Comparison of ENCODE assay signal across 28 cellular contexts in the genomic region with DNA sequence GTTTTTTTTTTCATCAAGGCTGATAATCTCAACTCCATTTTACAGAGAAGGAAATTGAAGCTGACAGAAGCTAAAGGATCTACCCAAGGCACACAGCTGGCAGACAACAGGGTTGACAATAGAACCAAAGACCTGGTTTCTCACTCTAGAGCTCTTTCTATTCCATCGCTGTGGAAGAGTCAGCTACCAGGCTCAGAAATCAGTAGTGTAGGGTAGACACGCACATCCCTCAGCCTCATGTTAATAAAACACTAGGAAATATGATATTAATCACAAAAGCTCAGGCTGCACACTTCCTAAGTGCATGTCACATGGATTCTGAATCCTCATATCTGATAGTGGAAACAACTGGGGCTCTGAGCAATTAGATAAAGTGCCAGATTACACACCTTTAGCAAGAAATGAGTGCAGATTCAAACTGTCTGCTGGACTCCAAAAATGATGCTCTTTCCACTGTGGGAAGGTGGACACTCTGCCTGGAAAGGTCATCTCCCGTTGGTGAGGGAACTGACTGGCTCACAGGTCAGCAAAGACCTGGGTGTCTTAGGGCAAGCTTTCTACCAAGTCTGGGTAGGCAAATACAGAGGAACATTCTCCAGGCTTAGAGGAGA.
DNase-seq lines count a peak whose midpoint lies in the region; ATAC-seq, FAIRE-seq and TF ChIP-seq lines count a peak whose summit lies in the region.
"Had no signal": no experiment of that assay in that cellular context is flagged by ENCODE, and none has a peak within 500 bp of the region (broad histone marks: within the 10 kb centered on the region; RNA-seq: fewer than 3 reads in every experiment).

No MANE protein-coding gene starts in this region.

- FAIRE-seq in keratinocyte (lab: Jason Lieb, UNC), result no peak
- FAIRE-seq in H54 (lab: Jason Lieb, UNC), result no peak

- H3K9me3 ChIP-seq in keratinocyte (ENCODE audit: control insufficient read depth, low read depth, low read length), result no peaks in the 10 kb centered on the region
- no peaks in the 10 kb centered on the region for H3K9me3 ChIP-seq in gastrocnemius medialis
- H3K9me3 ChIP-seq: BE2C, left lung, prostate gland, upper lobe of right lung had no signal

- in situ Hi-C loops in gastrocnemius medialis (cut with MboI; ENCODE audit: low sequenced_read_pairs in 4 of 4), result loop anchor here in 1 of 4 donors (5.0 kb wide), 1 partner anchor 235 kb away; no protein-coding TSS in a partner anchor

- intact Hi-C loops in gastrocnemius medialis (cut with DNase I; ENCODE audit: low total_unique reads), result no loop called here

- H3K4me3 ChIP-seq in keratinocyte (ENCODE audit: control insufficient read depth in 2 of 3, extremely low read depth in 1 of 3, insufficient read depth in 2 of 3, low read depth in 1 of 3, low read length in 3 of 3) (no peak overlapping the region), gastrocnemius medialis (no peak overlapping the region)
- H3K4me3 ChIP-seq: left lung, prostate gland, SJCRH30, upper lobe of right lung had no signal

- no peak overlapping the region for H2AFZ ChIP-seq in keratinocyte (ENCODE audit: control insufficient read depth, low read length)

- peaks cover 17% of the 10 kb centered on the region for H3K4me1 ChIP-seq in keratinocyte (ENCODE audit: control insufficient read depth, extremely low read depth, insufficient read depth, low read length)
- peaks cover 78 to 82% of the 10 kb centered on the region in 2 donors for H3K4me1 ChIP-seq in gastrocnemius medialis
- H3K4me1 ChIP-seq: BE2C had no signal

- DNase-seq in keratinocyte (ENCODE audit: low read depth, low spot score) (no peak), gastrocnemius medialis (no peak), NCI-H82 (lab: John Stamatoyannopoulos, UW) (no peak), H54 (ENCODE audit: insufficient read length, low spot score) (no peak)
- DNase-seq: activated CD4-positive, alpha-beta T cell treated with anti-CD3 and anti-CD28 coated beads for 4 hours; amygdala; BE2C; brain microvascular endothelial cell; CD8-positive, alpha-beta memory T cell; H7; Kasumi-1; left lung; NCI-H1417 treated with DMSO at 0.1 percent for 48 hours; NCI-H2081; NCI-H446; occipital lobe; RPMI8226; SJCRH30; stimulated activated CD4-positive, alpha-beta T cell treated with anti-CD3 and anti-CD28 coated beads, Interleukin-15, amount 100 ng/mL, for 24 hours; SW 1271; T-helper 9 cell; upper lobe of right lung had no signal

- TF ChIP-seq CTCF in C4-2B (conservative IDR thresholded peaks at IDR 0.05), result no peak
- no peak for TF ChIP-seq CTCF in VCaP (conservative IDR thresholded peaks at IDR 0.05)
- TF ChIP-seq CTCF in keratinocyte (optimal IDR thresholded peaks at IDR 0.05 in 1 of 3, IDR thresholded peaks at IDR 0.05 in 1 of 3, conservative IDR thresholded peaks at IDR 0.05 in 1 of 3; ENCODE audit: extremely low read depth in 1 of 3, insufficient read depth in 2 of 3, low read length in 3 of 3), result no peak
- no peak for TF ChIP-seq CTCF in gastrocnemius medialis (IDR thresholded peaks at IDR 0.05 in 4 of 5, conservative IDR thresholded peaks at IDR 0.05 in 1 of 5)

- H3K27ac ChIP-seq in C4-2B (peak overlapping the region; percentile 58), VCaP (peak overlapping the region; percentile 90), keratinocyte (ENCODE audit: control insufficient read depth, insufficient read depth, low read length) (peak overlapping the region; percentile 22), gastrocnemius medialis (peak overlapping the region; percentile 0 to 51 (median 38))
- H3K27ac ChIP-seq: brain microvascular endothelial cell, SJCRH30, upper lobe of right lung had no signal

- no peaks in the 10 kb centered on the region for H3K79me2 ChIP-seq in keratinocyte (ENCODE audit: control insufficient read depth, insufficient read depth, low read length)

- dilution Hi-C loops in keratinocyte (cut with MboI; ENCODE audit: extremely low pct_ligation_motif_present, low sequenced_read_pairs), result no loop called here

- no peaks in the 10 kb centered on the region for H4K20me1 ChIP-seq in keratinocyte (ENCODE audit: control insufficient read depth, extremely low read depth, insufficient read depth, low read length)

- H3K27me3 ChIP-seq in keratinocyte (ENCODE audit: control insufficient read depth, extremely low read depth, insufficient read depth, low read length) (no peaks in the 10 kb centered on the region), gastrocnemius medialis (no peaks in the 10 kb centered on the region)
- H3K27me3 ChIP-seq: BE2C, brain microvascular endothelial cell, left lung, SJCRH30, upper lobe of right lung had no signal

- TF ChIP-seq POLR2A in gastrocnemius medialis (IDR thresholded peaks at IDR 0.05), result no peak
- no peak for TF ChIP-seq POLR2A in H54 (IDR thresholded peaks at IDR 0.05; ENCODE audit: low read depth, low read length)

- no peaks in the 10 kb centered on the region for H3K9me1 ChIP-seq in keratinocyte (ENCODE audit: control insufficient read depth, extremely low read depth, insufficient read depth, low read length)

- no peak overlapping the region for H3K9ac ChIP-seq in keratinocyte (ENCODE audit: control insufficient read depth, extremely low read depth, insufficient read depth, low read length)

- no peak overlapping the region for H3K4me2 ChIP-seq in keratinocyte (ENCODE audit: control insufficient read depth, extremely low read depth, insufficient read depth, low read depth, low read length)

- ATAC-seq in gastrocnemius medialis, result no peak
- no peak for ATAC-seq in HG02852 (IDR thresholded peaks at IDR 0.05; ENCODE audit: unreplicated experiment)
- ATAC-seq: activated naive CD4-positive, alpha-beta T cell treated with anti-CD3 and anti-CD28 coated beads, Interleukin-2, amount 50 U/mL, for 72 hours; left lung; stimulated activated effector memory CD8-positive, alpha-beta T cell treated with anti-CD3 and anti-CD28 coated beads, Interleukin-12 subunit alpha, Interleukin-12 subunit beta, amount 100 ng/mL, for 72 hours; upper lobe of right lung had no signal

- H3K36me3 ChIP-seq in keratinocyte (ENCODE audit: control insufficient read depth in 2 of 2, extremely low read depth in 1 of 2, insufficient read depth in 2 of 2, low read length in 2 of 2), result no peaks in the 10 kb centered on the region
- no peaks in the 10 kb centered on the region for H3K36me3 ChIP-seq in gastrocnemius medialis
- H3K36me3 ChIP-seq: BE2C, brain microvascular endothelial cell, left lung, prostate gland, SJCRH30, upper lobe of right lung had no signal

Comparison
In these comparisons a context has a peak if more than half of its experiments do, and no peak if none do; other contexts are left out.
1. H3K27ac ChIP-seq: peak in every context shown above with its lines; median percentile 90 in VCaP; 58 in C4-2B; 38 in gastrocnemius medialis; 22 in keratinocyte.